In genomic region chr7:114930107-114930521, GRCh38 we compare ENCODE assay signal across 13 cellular contexts. TPM values are rescaled to one million over a fixed set of nuclear protein-coding genes. Genes with fewer than 3 reads are reported as not detected.
DNase-seq lines count a peak whose midpoint lies in the region; ATAC-seq, FAIRE-seq and TF ChIP-seq lines count a peak whose summit lies in the region.
"Had no signal": no experiment of that assay in that cellular context is flagged by ENCODE, and none has a peak within 500 bp of the region (broad histone marks: within the 10 kb centered on the region; RNA-seq: fewer than 3 reads in every experiment).

No MANE protein-coding gene starts in this region.

- in situ Hi-C loops in SK-MEL-5 (cut with HindIII; ENCODE audit: low pct_unique_long_range_greater_than_20kb, low sequenced_read_pairs): no loop called here

- H3K4me1 ChIP-seq in subcutaneous abdominal adipose tissue (ENCODE audit: control insufficient read depth in 5 of 5, insufficient read depth in 5 of 5, low read length in 5 of 5): peaks cover 0 to 85% (median 55%) of the 10 kb centered on the region in 5 donors
- H3K4me1 ChIP-seq: foreskin keratinocyte had no signal

- no peak for ATAC-seq in GM21390 (IDR thresholded peaks at IDR 0.05; ENCODE audit: unreplicated experiment)
- ATAC-seq: foreskin keratinocyte had no signal

- H3K4me3 ChIP-seq in subcutaneous abdominal adipose tissue (ENCODE audit: low read depth in 1 of 5, low read length in 5 of 5): no peak overlapping the region
- H3K4me3 ChIP-seq: MG63, sigmoid colon had no signal

- peak overlapping the region in 1 of 5 donors; percentile 24 for H3K9ac ChIP-seq in subcutaneous abdominal adipose tissue (ENCODE audit: low read length in 5 of 5)

- no peaks in the 10 kb centered on the region for H3K27me3 ChIP-seq in subcutaneous abdominal adipose tissue (ENCODE audit: control insufficient read depth in 5 of 5, insufficient read depth in 4 of 5, low read length in 5 of 5)
- H3K27me3 ChIP-seq: foreskin keratinocyte, MG63, sigmoid colon had no signal

- FAIRE-seq in GM12892 (lab: Jason Lieb, UNC): peak; percentile 71
- FAIRE-seq: colon had no signal

- no peak for TF ChIP-seq POLR2A in GM12892 (IDR thresholded peaks at IDR 0.05; ENCODE audit: low read depth, low read length)

- H3K36me3 ChIP-seq in subcutaneous abdominal adipose tissue (ENCODE audit: control insufficient read depth in 5 of 5, insufficient read depth in 5 of 5, low read length in 5 of 5): no peaks in the 10 kb centered on the region
- H3K36me3 ChIP-seq: sigmoid colon had no signal

- DNase-seq in GM12892 (ENCODE audit: insufficient read length) (no peak), SK-MEL-5 (ENCODE audit: low read depth, low spot score) (peak; percentile 26), iPS DF 19.7 (ENCODE audit: low read depth, low spot score) (peak; percentile 69), COLO668 (lab: John Stamatoyannopoulos, UW; ENCODE audit: unreplicated experiment) (no peak), NOMO-1 treated with dmso at 0.1 percent for 144 hours (lab: John Stamatoyannopoulos, UW; ENCODE audit: unreplicated experiment) (no peak)
- DNase-seq: COR-L47, foreskin keratinocyte, kidney glomerular epithelial cell, MG63, sigmoid colon had no signal

- no peaks in the 10 kb centered on the region for H3K9me3 ChIP-seq in subcutaneous abdominal adipose tissue (ENCODE audit: control insufficient read depth in 5 of 5, low read length in 5 of 5)
- H3K9me3 ChIP-seq: MG63, sigmoid colon had no signal

- H3K27ac ChIP-seq in subcutaneous abdominal adipose tissue (ENCODE audit: low read depth, low read length): peak overlapping the region; percentile 79
- H3K27ac ChIP-seq: foreskin keratinocyte had no signal

RNA-seq across cellular contexts. Expression of gene MDFIC, which starts 8.2 kb away (rescaled TPM):
- 76.6 TPM for polyA plus RNA-seq in GM12892 (2012; ENCODE audit: missing spikeins)
- 30.8 and 32.4 TPM in 2 replicates for total RNA-seq in SK-MEL-5 (2014; rRNA removed; shearing (Covaris generic))
- polyA plus RNA-seq in SK-MEL-5 (2015; cell fraction: cytosol; rRNA removed): 25.1 and 31.9 TPM in 2 replicates
- polyA plus RNA-seq in SK-MEL-5 (2015; cell fraction: nucleus; rRNA removed): 12.1 and 16.5 TPM in 2 replicates

Comparison
In these comparisons a context has a peak if more than half of its experiments do, and no peak if none do; other contexts are left out.
1. DNase-seq: peak in SK-MEL-5 (single experiment) and iPS DF 19.7 (single experiment); none in GM12892 (single experiment), COLO668 (single experiment) and NOMO-1 treated with dmso at 0.1 percent for 144 hours (single experiment).